In the genomic region with DNA sequence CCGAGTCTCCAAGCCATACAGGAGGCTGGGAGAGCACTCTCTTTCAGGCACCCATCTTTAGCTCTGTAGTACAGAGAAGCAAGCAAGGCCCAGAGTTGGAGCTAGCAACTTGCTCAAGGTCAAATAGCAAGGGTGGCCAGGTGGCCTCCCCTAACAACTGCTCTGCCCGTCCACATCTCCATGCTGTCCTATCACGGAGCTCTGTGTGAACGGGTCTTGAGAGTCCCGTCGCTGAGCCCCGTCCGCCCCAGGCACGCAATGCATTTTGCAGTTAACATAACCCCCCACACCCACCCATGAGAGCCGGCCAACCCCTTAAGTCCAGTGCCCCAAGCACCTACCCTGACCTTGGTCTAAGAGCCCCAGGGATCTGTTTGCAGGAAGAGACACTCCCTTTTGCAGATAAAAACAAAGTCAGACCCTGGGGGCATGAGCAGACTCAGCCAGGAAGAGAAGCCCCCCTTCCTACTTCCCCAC, we compare ENCODE assay signal across 7 cellular contexts. TPM values are rescaled to one million over a fixed set of nuclear protein-coding genes. Genes with fewer than 3 reads are reported as not detected.
DNase-seq lines count a peak whose midpoint lies in the region; ATAC-seq and TF ChIP-seq lines count a peak whose summit lies in the region.

No MANE protein-coding gene starts in this region.

- H3K9me2 ChIP-seq in GM23338 (ENCODE audit: insufficient read depth) = no peaks in the 10 kb centered on the region

- no peak for ATAC-seq in GM23338
- ATAC-seq in GM18502 (IDR thresholded peaks at IDR 0.05; ENCODE audit: poor library complexity, unreplicated experiment) = no peak

- TF ChIP-seq EP300 in esophagus muscularis mucosa (IDR thresholded peaks at IDR 0.05) = no peak

- peaks cover 26% of the 10 kb centered on the region for H3K4me1 ChIP-seq in GM23338 (ENCODE audit: insufficient read depth)
- peaks cover 51% of the 10 kb centered on the region for H3K4me1 ChIP-seq in SJSA1 (replicated peaks)
- H3K4me1 ChIP-seq in esophagus muscularis mucosa = peaks cover 60 to 72% (median 69%) of the 10 kb centered on the region in 4 donors

- H3K27ac ChIP-seq in GM23338 (ENCODE audit: low read depth) = peak overlapping the region; percentile 99
- no peak overlapping the region for H3K27ac ChIP-seq in SJSA1
- H3K27ac ChIP-seq in esophagus muscularis mucosa (replicated peaks in 1 of 4) = peak overlapping the region; percentile 94 to 100 (median 98)

- no peak overlapping the region for H2AFZ ChIP-seq in GM23338

- H4K20me1 ChIP-seq in GM23338 (replicated peaks; ENCODE audit: insufficient read depth) = peaks cover 26% of the 10 kb centered on the region

- H3F3A ChIP-seq in GM23338 (replicated peaks; ENCODE audit: low read depth) = peaks cover 8% of the 10 kb centered on the region; the same call in 1 of the 2 replicates

- H3K27me3 Mint-ChIP-seq in GM23338 (ENCODE audit: insufficient read depth, low read depth, poor library complexity) (peaks cover 21% of the 10 kb centered on the region), progenitor cell of endocrine pancreas (no peaks in the 10 kb centered on the region)

- H3K4me1 Mint-ChIP-seq in GM23338 (peaks cover 44% of the 10 kb centered on the region), progenitor cell of endocrine pancreas (ENCODE audit: low read depth) (peaks cover 25% of the 10 kb centered on the region)

- no peaks in the 10 kb centered on the region for H3K9me3 ChIP-seq in SJSA1 (replicated peaks)
- H3K9me3 ChIP-seq in esophagus muscularis mucosa = no peaks in the 10 kb centered on the region

- 0% methylated on average over 1 of the region's 10 CpGs for WGBS in esophagus muscularis mucosa

- no peak for TF ChIP-seq CTCF in GM23338 (conservative IDR thresholded peaks at IDR 0.05; ENCODE audit: low read depth in 2 of 2)
- no peak for TF ChIP-seq CTCF in esophagus muscularis mucosa (IDR thresholded peaks at IDR 0.05)
- no peak for TF ChIP-seq CTCF in progenitor cell of endocrine pancreas (IDR thresholded peaks at IDR 0.05; ENCODE audit: unreplicated experiment)

- peaks cover 52% of the 10 kb centered on the region for H3K79me2 ChIP-seq in GM23338 (replicated peaks; ENCODE audit: insufficient read depth)

- H3K4me3 Mint-ChIP-seq in GM23338 (peak overlapping the region; percentile 99), progenitor cell of endocrine pancreas (ENCODE audit: low read depth) (peak overlapping the region; percentile 97)

- H3K27me3 ChIP-seq in GM23338 (ENCODE audit: insufficient read depth) (no peaks in the 10 kb centered on the region), SJSA1 (replicated peaks) (no peaks in the 10 kb centered on the region), esophagus muscularis mucosa (no peaks in the 10 kb centered on the region)

- H3K4me3 ChIP-seq in GM23338 (peak overlapping the region; percentile 74), SJSA1 (peak overlapping the region; percentile 52), esophagus muscularis mucosa (peak overlapping the region; percentile 89 to 99 (median 94))

- H3K27ac Mint-ChIP-seq in GM23338 (peak overlapping the region; percentile 99), progenitor cell of endocrine pancreas (peak overlapping the region; percentile 99)

- no peak for TF ChIP-seq POLR2A in esophagus muscularis mucosa (IDR thresholded peaks at IDR 0.05; ENCODE audit: low read depth)

- intact Hi-C loops in esophagus muscularis mucosa (cut with DNase I) = no loop called here

- H3K4me2 ChIP-seq in GM23338 = peak overlapping the region; percentile 98

- H3K36me3 Mint-ChIP-seq in GM23338 (ENCODE audit: low read depth) = peaks cover 43% of the 10 kb centered on the region
- H3K36me3 Mint-ChIP-seq in progenitor cell of endocrine pancreas (ENCODE audit: insufficient read depth) = peaks cover 3% of the 10 kb centered on the region

- no peak for DNase-seq in GM23338 (ENCODE audit: low spot score)
- DNase-seq in SJSA1 (ENCODE audit: low read depth in 1 of 2, low spot score in 2 of 2) = no peak
- DNase-seq in esophagus muscularis mucosa (ENCODE audit: extremely low spot score) = no peak
- no peak for DNase-seq in progenitor cell of endocrine pancreas (ENCODE audit: low spot score, unreplicated experiment)
- DNase-seq in COR-L47 (lab: John Stamatoyannopoulos, UW) = no peak
- DNase-seq in NCI-H774 (lab: John Stamatoyannopoulos, UW) = no peak

- H3K36me3 ChIP-seq in GM23338 (ENCODE audit: insufficient read depth) (0 out of 2 replicates have a peak, but pooled peaks cover 4% of the 10 kb centered on the region), SJSA1 (peaks cover 11% of the 10 kb centered on the region), esophagus muscularis mucosa (peaks cover 7 to 17% (median 16%) of the 10 kb centered on the region in 4 donors)

- H3K9me3 Mint-ChIP-seq in GM23338 (peaks cover 2% of the 10 kb centered on the region; the same call in 1 of the 3 replicates), progenitor cell of endocrine pancreas (ENCODE audit: low read depth) (no peaks in the 10 kb centered on the region)

TF ChIP-seq in GM23338, 12 proteins besides CTCF, POLR2A, EP300 and RAD21 (continues in another document):
- no peak for TF ChIP-seq JUNB (IDR thresholded peaks at IDR 0.05; ENCODE audit: unreplicated experiment)
- no peak for TF ChIP-seq NANOG (IDR thresholded peaks at IDR 0.05; ENCODE audit: borderline replicate concordance)
- no peak for TF ChIP-seq ZNF331 (CRISPR knock-in tag; IDR thresholded peaks at IDR 0.05; ENCODE audit: low read depth)
- no peak for TF ChIP-seq CREB1 (CRISPR knock-in tag; IDR thresholded peaks at IDR 0.05; ENCODE audit: low read depth)
- TF ChIP-seq, protein P1, sequence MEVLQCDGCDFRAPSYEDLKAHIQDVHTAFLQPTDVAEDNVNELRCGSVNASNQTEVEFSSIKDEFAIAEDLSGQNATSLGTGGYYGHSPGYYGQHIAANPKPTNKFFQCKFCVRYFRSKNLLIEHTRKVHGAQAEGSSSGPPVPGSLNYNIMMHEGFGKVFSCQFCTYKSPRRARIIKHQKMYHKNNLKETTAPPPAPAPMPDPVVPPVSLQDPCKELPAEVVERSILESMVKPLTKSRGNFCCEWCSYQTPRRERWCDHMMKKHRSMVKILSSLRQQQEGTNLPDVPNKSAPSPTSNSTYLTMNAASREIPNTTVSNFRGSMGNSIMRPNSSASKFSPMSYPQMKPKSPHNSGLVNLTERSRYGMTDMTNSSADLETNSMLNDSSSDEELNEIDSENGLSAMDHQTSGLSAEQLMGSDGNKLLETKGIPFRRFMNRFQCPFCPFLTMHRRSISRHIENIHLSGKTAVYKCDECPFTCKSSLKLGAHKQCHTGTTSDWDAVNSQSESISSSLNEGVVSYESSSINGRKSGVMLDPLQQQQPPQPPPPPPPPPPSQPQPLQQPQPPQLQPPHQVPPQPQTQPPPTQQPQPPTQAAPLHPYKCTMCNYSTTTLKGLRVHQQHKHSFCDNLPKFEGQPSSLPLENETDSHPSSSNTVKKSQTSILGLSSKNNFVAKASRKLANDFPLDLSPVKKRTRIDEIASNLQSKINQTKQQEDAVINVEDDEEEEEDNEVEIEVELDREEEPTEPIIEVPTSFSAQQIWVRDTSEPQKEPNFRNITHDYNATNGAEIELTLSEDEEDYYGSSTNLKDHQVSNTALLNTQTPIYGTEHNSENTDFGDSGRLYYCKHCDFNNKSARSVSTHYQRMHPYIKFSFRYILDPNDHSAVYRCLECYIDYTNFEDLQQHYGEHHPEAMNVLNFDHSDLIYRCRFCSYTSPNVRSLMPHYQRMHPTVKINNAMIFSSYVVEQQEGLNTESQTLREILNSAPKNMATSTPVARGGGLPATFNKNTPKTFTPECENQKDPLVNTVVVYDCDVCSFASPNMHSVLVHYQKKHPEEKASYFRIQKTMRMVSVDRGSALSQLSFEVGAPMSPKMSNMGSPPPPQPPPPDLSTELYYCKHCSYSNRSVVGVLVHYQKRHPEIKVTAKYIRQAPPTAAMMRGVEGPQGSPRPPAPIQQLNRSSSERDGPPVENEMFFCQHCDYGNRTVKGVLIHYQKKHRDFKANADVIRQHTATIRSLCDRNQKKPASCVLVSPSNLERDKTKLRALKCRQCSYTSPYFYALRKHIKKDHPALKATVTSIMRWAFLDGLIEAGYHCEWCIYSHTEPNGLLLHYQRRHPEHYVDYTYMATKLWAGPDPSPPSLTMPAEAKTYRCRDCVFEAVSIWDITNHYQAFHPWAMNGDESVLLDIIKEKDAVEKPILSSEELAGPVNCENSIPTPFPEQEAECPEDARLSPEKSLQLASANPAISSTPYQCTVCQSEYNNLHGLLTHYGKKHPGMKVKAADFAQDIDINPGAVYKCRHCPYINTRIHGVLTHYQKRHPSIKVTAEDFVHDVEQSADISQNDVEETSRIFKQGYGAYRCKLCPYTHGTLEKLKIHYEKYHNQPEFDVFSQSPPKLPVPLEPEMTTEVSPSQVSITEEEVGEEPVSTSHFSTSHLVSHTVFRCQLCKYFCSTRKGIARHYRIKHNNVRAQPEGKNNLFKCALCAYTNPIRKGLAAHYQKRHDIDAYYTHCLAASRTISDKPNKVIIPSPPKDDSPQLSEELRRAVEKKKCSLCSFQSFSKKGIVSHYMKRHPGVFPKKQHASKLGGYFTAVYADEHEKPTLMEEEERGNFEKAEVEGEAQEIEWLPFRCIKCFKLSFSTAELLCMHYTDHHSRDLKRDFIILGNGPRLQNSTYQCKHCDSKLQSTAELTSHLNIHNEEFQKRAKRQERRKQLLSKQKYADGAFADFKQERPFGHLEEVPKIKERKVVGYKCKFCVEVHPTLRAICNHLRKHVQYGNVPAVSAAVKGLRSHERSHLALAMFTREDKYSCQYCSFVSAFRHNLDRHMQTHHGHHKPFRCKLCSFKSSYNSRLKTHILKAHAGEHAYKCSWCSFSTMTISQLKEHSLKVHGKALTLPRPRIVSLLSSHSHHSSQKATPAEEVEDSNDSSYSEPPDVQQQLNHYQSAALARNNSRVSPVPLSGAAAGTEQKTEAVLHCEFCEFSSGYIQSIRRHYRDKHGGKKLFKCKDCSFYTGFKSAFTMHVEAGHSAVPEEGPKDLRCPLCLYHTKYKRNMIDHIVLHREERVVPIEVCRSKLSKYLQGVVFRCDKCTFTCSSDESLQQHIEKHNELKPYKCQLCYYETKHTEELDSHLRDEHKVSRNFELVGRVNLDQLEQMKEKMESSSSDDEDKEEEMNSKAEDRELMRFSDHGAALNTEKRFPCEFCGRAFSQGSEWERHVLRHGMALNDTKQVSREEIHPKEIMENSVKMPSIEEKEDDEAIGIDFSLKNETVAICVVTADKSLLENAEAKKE (CRISPR knock-in tag; IDR thresholded peaks at IDR 0.05) = no peak

RNA-seq across cellular contexts. Expression of a gene that starts 1.5 kb away (rescaled TPM):
- total RNA-seq in GM23338 (2014; rRNA removed; shearing (Covaris generic)) = 78.5 and 104 TPM in 2 replicates
- polyA plus RNA-seq in GM23338 (2016; fragmentation: Nextera tagmentation; extraction: Ambion mirVana) = 56.7 and 59.3 TPM in 2 replicates
- total RNA-seq in SJSA1 (2014; rRNA removed; shearing (Covaris generic)) = 5.0 and 5.6 TPM in 2 replicates
- 10 to 100 TPM; 11.3 to 22.2 (median 18.7) TPM for total RNA-seq in esophagus muscularis mucosa
- total RNA-seq in progenitor cell of endocrine pancreas = 153 and 156 TPM in 2 replicates

RNA-seq across cellular contexts. Expression of a gene that starts 13.4 kb away (rescaled TPM):
- not detected in 2 replicates for total RNA-seq in GM23338 (2014; rRNA removed; shearing (Covaris generic))
- 0.17 TPM in 1 of 2 replicates, not detected in the other for polyA plus RNA-seq in GM23338 (2016; fragmentation: Nextera tagmentation; extraction: Ambion mirVana)
- total RNA-seq in SJSA1 (2014; rRNA removed; shearing (Covaris generic)) = not detected in 2 replicates
- total RNA-seq in esophagus muscularis mucosa (under 1 TPM in 1 of 4 donors, not detected in 3; 0.92 TPM), progenitor cell of endocrine pancreas (1.5 and 1.6 TPM in 2 replicates)
